Comparison of ENCODE assay signal across 35 cellular contexts in genomic region chr10:74953214-74953613, GRCh38.
DNase-seq lines count a peak whose midpoint lies in the region; ATAC-seq and TF ChIP-seq lines count a peak whose summit lies in the region.
"Had no signal": no experiment of that assay in that cellular context is flagged by ENCODE, and none has a peak within 500 bp of the region (broad histone marks: within the 10 kb centered on the region; RNA-seq: fewer than 3 reads in every experiment).

No MANE protein-coding gene starts in this region.

- no peaks in the 10 kb centered on the region for H3K9me3 Mint-ChIP-seq in activated naive CD8-positive, alpha-beta T cell (ENCODE audit: low read depth)
- no peaks in the 10 kb centered on the region for H3K9me3 Mint-ChIP-seq in activated naive CD8-positive, alpha-beta T cell treated with anti-CD3 and anti-CD28 coated beads for 36 hours
- peaks cover 5% of the 10 kb centered on the region for H3K9me3 Mint-ChIP-seq in mesothelial cell of epicardium
- H3K9me3 Mint-ChIP-seq: activated CD4-positive, alpha-beta memory T cell treated with anti-CD3 and anti-CD28 coated beads, Interleukin-2, amount 10 ng/mL, durations not matched to agents 7 days and 5 days; activated naive CD4-positive, alpha-beta T cell treated with anti-CD3 and anti-CD28 coated beads, Interleukin-2, amount 50 U/mL, for 72 hours; activated T-helper 17 cell treated with anti-CD3 and anti-CD28 coated beads, Interleukin-2, amount 50 U/mL, for 72 hours; T-helper 2 cell treated with Interferon-gamma antibody and Interleukin-4, amounts not matched to agents 5 μg/mL and 100 μg/mL, for 36 hours had no signal

- peak overlapping the region; percentile 38; the same call in 1 of the 2 replicates for H3K27ac ChIP-seq in VCaP
- H3K27ac ChIP-seq: A549, ascending aorta, cardiac muscle cell, epithelial cell of prostate, left lung, Peyer's patch, prostate gland, right lobe of liver, stomach, transverse colon had no signal

- DNase-seq in activated naive CD8-positive, alpha-beta T cell treated with anti-CD3 and anti-CD28 coated beads for 36 hours, result no peak
- DNase-seq in mesothelial cell of epicardium (ENCODE audit: low spot score in 2 of 2, unreplicated experiment in 2 of 2), result no peak
- DNase-seq in GM10266 (ENCODE audit: extremely low spot score), result no peak
- no peak for DNase-seq in GM03348 (ENCODE audit: low spot score)
- no peak for DNase-seq in amygdala (lab: John Stamatoyannopoulos, UW)
- DNase-seq: activated CD4-positive, alpha-beta memory T cell treated with anti-CD3 and anti-CD28 coated beads, Interleukin-2, amount 10 ng/mL, durations not matched to agents 7 days and 5 days; activated CD4-positive, alpha-beta T cell treated with anti-CD3 and anti-CD28 coated beads for 1 hour; activated CD8-positive, alpha-beta memory T cell treated with anti-CD3 and anti-CD28 coated beads, Interleukin-2, amount 50 U/mL, for 48 hours; DMS153; effector CD4-positive, alpha-beta T cell; glutamatergic neuron; Kasumi-1; left lung; mesendoderm; NCI-H1436 treated with DMSO at 0.1 percent for 48 hours; NCI-H2107; NCI-H748 treated with DMSO at 0.1 percent for 48 hours; nucleus accumbens; Peyer's patch; right lobe of liver; SHP77 treated with DMSO at 0.1 percent for 48 hours; stimulated activated CD4-positive, alpha-beta T cell treated with anti-CD3 and anti-CD28 coated beads, Interleukin-2, amount 100 ng/mL, for 48 hours; stomach; transverse colon had no signal

- H3K4me1 Mint-ChIP-seq in activated naive CD8-positive, alpha-beta T cell (ENCODE audit: low read depth), result peaks cover 42% of the 10 kb centered on the region
- peaks cover 36% of the 10 kb centered on the region for H3K4me1 Mint-ChIP-seq in activated naive CD8-positive, alpha-beta T cell treated with anti-CD3 and anti-CD28 coated beads for 36 hours
- peaks cover 84% of the 10 kb centered on the region for H3K4me1 Mint-ChIP-seq in mesothelial cell of epicardium

- peak overlapping the region; percentile 42 for H3K27ac Mint-ChIP-seq in activated naive CD8-positive, alpha-beta T cell
- H3K27ac Mint-ChIP-seq in activated naive CD8-positive, alpha-beta T cell treated with anti-CD3 and anti-CD28 coated beads for 36 hours, result no peak overlapping the region
- H3K27ac Mint-ChIP-seq in mesothelial cell of epicardium, result peak overlapping the region; percentile 93
- H3K27ac Mint-ChIP-seq: activated CD4-positive, alpha-beta memory T cell treated with anti-CD3 and anti-CD28 coated beads, Interleukin-2, amount 10 ng/mL, durations not matched to agents 7 days and 5 days; activated naive CD4-positive, alpha-beta T cell treated with anti-CD3 and anti-CD28 coated beads, Interleukin-2, amount 50 U/mL, for 72 hours; activated T-helper 17 cell treated with anti-CD3 and anti-CD28 coated beads, Interleukin-2, amount 50 U/mL, for 72 hours; T-helper 2 cell treated with Interferon-gamma antibody and Interleukin-4, amounts not matched to agents 5 μg/mL and 100 μg/mL, for 36 hours had no signal

- peaks cover 11% of the 10 kb centered on the region for H3K36me3 Mint-ChIP-seq in activated naive CD8-positive, alpha-beta T cell
- peaks cover 10% of the 10 kb centered on the region for H3K36me3 Mint-ChIP-seq in activated naive CD8-positive, alpha-beta T cell treated with anti-CD3 and anti-CD28 coated beads for 36 hours
- peaks cover 15% of the 10 kb centered on the region for H3K36me3 Mint-ChIP-seq in mesothelial cell of epicardium
- H3K36me3 Mint-ChIP-seq: activated naive CD4-positive, alpha-beta T cell treated with anti-CD3 and anti-CD28 coated beads, Interleukin-2, amount 50 U/mL, for 72 hours had no signal

- no peak for TF ChIP-seq CTCF in VCaP (conservative IDR thresholded peaks at IDR 0.05)
- TF ChIP-seq CTCF in mesothelial cell of epicardium (IDR thresholded peaks at IDR 0.05; ENCODE audit: unreplicated experiment), result no peak
- no peak for TF ChIP-seq CTCF in GM10266 (IDR thresholded peaks at IDR 0.05; ENCODE audit: control insufficient read depth, insufficient read depth, low read depth, missing control alignments)

- no peak for ATAC-seq in HG02610 (IDR thresholded peaks at IDR 0.05; ENCODE audit: unreplicated experiment)
- ATAC-seq: A549; activated naive CD4-positive, alpha-beta T cell treated with anti-CD3 and anti-CD28 coated beads, Interleukin-2, amount 50 U/mL, for 72 hours; activated T-helper 17 cell treated with anti-CD3 and anti-CD28 coated beads, Interleukin-2, amount 50 U/mL, for 72 hours; left lung had no signal

- H3K27me3 Mint-ChIP-seq in activated naive CD8-positive, alpha-beta T cell, result no peaks in the 10 kb centered on the region
- no peaks in the 10 kb centered on the region for H3K27me3 Mint-ChIP-seq in activated naive CD8-positive, alpha-beta T cell treated with anti-CD3 and anti-CD28 coated beads for 36 hours
- H3K27me3 Mint-ChIP-seq in mesothelial cell of epicardium (ENCODE audit: low read depth), result no peaks in the 10 kb centered on the region
- H3K27me3 Mint-ChIP-seq: activated CD4-positive, alpha-beta memory T cell treated with anti-CD3 and anti-CD28 coated beads, Interleukin-2, amount 10 ng/mL, durations not matched to agents 7 days and 5 days; activated T-helper 17 cell treated with anti-CD3 and anti-CD28 coated beads, Interleukin-2, amount 50 U/mL, for 72 hours had no signal

- no peak overlapping the region for H3K4me3 Mint-ChIP-seq in activated naive CD8-positive, alpha-beta T cell
- no peak overlapping the region for H3K4me3 Mint-ChIP-seq in activated naive CD8-positive, alpha-beta T cell treated with anti-CD3 and anti-CD28 coated beads for 36 hours
- H3K4me3 Mint-ChIP-seq in mesothelial cell of epicardium, result no peak overlapping the region
- H3K4me3 Mint-ChIP-seq: activated CD4-positive, alpha-beta memory T cell treated with anti-CD3 and anti-CD28 coated beads, Interleukin-2, amount 10 ng/mL, durations not matched to agents 7 days and 5 days; activated T-helper 17 cell treated with anti-CD3 and anti-CD28 coated beads, Interleukin-2, amount 50 U/mL, for 72 hours; T-helper 2 cell treated with Interferon-gamma antibody and Interleukin-4, amounts not matched to agents 5 μg/mL and 100 μg/mL, for 36 hours had no signal
